Comparison of ENCODE assay signal across 8 cellular contexts in genomic region chr3:48465531-48466378, GRCh38. TPM values are rescaled to one million over a fixed set of nuclear protein-coding genes. Genes with fewer than 3 reads are reported as not detected.
DNase-seq lines count a peak whose midpoint lies in the region; ATAC-seq and TF ChIP-seq lines count a peak whose summit lies in the region.

No MANE protein-coding gene starts in this region.

- peak; percentile 65 for ATAC-seq in GM21737 (IDR thresholded peaks at IDR 0.05; ENCODE audit: unreplicated experiment)

- H3K4me3 ChIP-seq in neutrophil (ENCODE audit: low read depth in 1 of 2, low read length in 1 of 2) (peak overlapping the region; percentile 63 to 67), suprapubic skin (peak overlapping the region; percentile 61)

- peaks cover 49% of the 10 kb centered on the region for H3K36me3 ChIP-seq in KOPT-K1 (ENCODE audit: insufficient read depth, low read length)
- H3K36me3 ChIP-seq in neutrophil: peaks cover 59% of the 10 kb centered on the region
- H3K36me3 ChIP-seq in suprapubic skin: peaks cover 45% of the 10 kb centered on the region

- H3K27me3 Mint-ChIP-seq in activated naive CD4-positive, alpha-beta T cell treated with anti-CD3 and anti-CD28 coated beads, Interleukin-2, amount 50 U/mL, for 24 hours: no peaks in the 10 kb centered on the region

- peaks cover 54% of the 10 kb centered on the region for H3K4me1 Mint-ChIP-seq in activated naive CD4-positive, alpha-beta T cell treated with anti-CD3 and anti-CD28 coated beads, Interleukin-2, amount 50 U/mL, for 24 hours

- no peaks in the 10 kb centered on the region for H3K9me3 ChIP-seq in KOPT-K1 (ENCODE audit: insufficient read depth, low read length, poor library complexity, severe bottlenecking)
- no peaks in the 10 kb centered on the region for H3K9me3 ChIP-seq in neutrophil
- H3K9me3 ChIP-seq in suprapubic skin: no peaks in the 10 kb centered on the region

- H3K27me3 ChIP-seq in neutrophil (no peaks in the 10 kb centered on the region), suprapubic skin (no peaks in the 10 kb centered on the region)

- no peaks in the 10 kb centered on the region for H3K9me3 Mint-ChIP-seq in activated naive CD4-positive, alpha-beta T cell treated with anti-CD3 and anti-CD28 coated beads, Interleukin-2, amount 50 U/mL, for 24 hours

- H3K27ac ChIP-seq in KOPT-K1 (ENCODE audit: low read depth, low read length, poor library complexity, severe bottlenecking): peak overlapping the region; percentile 88
- peak overlapping the region; percentile 97 for H3K27ac ChIP-seq in neutrophil
- peak overlapping the region; percentile 97 for H3K27ac ChIP-seq in suprapubic skin

- H3K36me3 Mint-ChIP-seq in activated naive CD4-positive, alpha-beta T cell treated with anti-CD3 and anti-CD28 coated beads, Interleukin-2, amount 50 U/mL, for 24 hours: peaks cover 5% of the 10 kb centered on the region

- TF ChIP-seq CTCF in neutrophil (IDR thresholded peaks at IDR 0.05) (peak; percentile 61), suprapubic skin (IDR thresholded peaks at IDR 0.05) (peak; percentile 49 to 60)

- H3K27ac Mint-ChIP-seq in activated naive CD4-positive, alpha-beta T cell treated with anti-CD3 and anti-CD28 coated beads, Interleukin-2, amount 50 U/mL, for 24 hours: peak overlapping the region; percentile 95

- H3K4me1 ChIP-seq in neutrophil (ENCODE audit: control insufficient read depth in 1 of 2, insufficient read depth in 1 of 2, low read depth in 1 of 2, low read length in 1 of 2): peaks cover 36 to 37% of the 10 kb centered on the region in 2 experiments
- H3K4me1 ChIP-seq in suprapubic skin: peaks cover 55% of the 10 kb centered on the region

- DNase-seq in Daoy (ENCODE audit: low read depth): peak; percentile 98
- peak; percentile 94 for DNase-seq in SK-MEL-5 (ENCODE audit: low read depth, low spot score)
- peak; percentile 91 for DNase-seq in germinal center (ENCODE audit: low spot score)
- peak; percentile 99 for DNase-seq in suprapubic skin (ENCODE audit: low spot score in 2 of 2)

- 0% methylated on average over 4 of the region's 21 CpGs for WGBS in suprapubic skin

- no peak for TF ChIP-seq EP300 in suprapubic skin (IDR thresholded peaks at IDR 0.05)

- H3K4me3 Mint-ChIP-seq in activated naive CD4-positive, alpha-beta T cell treated with anti-CD3 and anti-CD28 coated beads, Interleukin-2, amount 50 U/mL, for 24 hours: peak overlapping the region; percentile 94

- peak; percentile 6 to 85 for TF ChIP-seq POLR2A in suprapubic skin (IDR thresholded peaks at IDR 0.05)

- in situ Hi-C loops in SK-MEL-5 (cut with HindIII; ENCODE audit: low pct_unique_long_range_greater_than_20kb, low sequenced_read_pairs): no loop called here

RNA-seq across cellular contexts. Expression of gene ATRIP, which starts 19.2 kb away (rescaled TPM):
- total RNA-seq in Daoy (2014; rRNA removed; shearing (Covaris generic)): 6.4 and 7.6 TPM in 2 replicates
- total RNA-seq in SK-MEL-5 (2014; rRNA removed; shearing (Covaris generic)): 5.5 and 7.7 TPM in 2 replicates
- 9.6 and 10.4 TPM in 2 replicates for polyA plus RNA-seq in SK-MEL-5 (2015; cell fraction: cytosol; rRNA removed)
- polyA plus RNA-seq in SK-MEL-5 (2015; cell fraction: nucleus; rRNA removed): 22.9 and 24.8 TPM in 2 replicates
- 10 to 100 TPM in 2 of 4 donors, 1 to 10 TPM in 2; 8.7 to 12.7 (median 10.2) TPM for total RNA-seq in suprapubic skin

RNA-seq across cellular contexts. Expression of gene TMA7, which starts 25.7 kb away (rescaled TPM):
- 444 and 464 TPM in 2 replicates for total RNA-seq in Daoy (2014; rRNA removed; shearing (Covaris generic))
- 412 and 439 TPM in 2 replicates for total RNA-seq in SK-MEL-5 (2014; rRNA removed; shearing (Covaris generic))
- 246 and 431 TPM in 2 replicates for polyA plus RNA-seq in SK-MEL-5 (2015; cell fraction: cytosol; rRNA removed)
- polyA plus RNA-seq in SK-MEL-5 (2015; cell fraction: nucleus; rRNA removed): 46.9 and 68.6 TPM in 2 replicates
- total RNA-seq in suprapubic skin: 100 to 1,000 TPM; 122 to 281 (median 190) TPM

RNA-seq across cellular contexts. Expression of gene CCDC51, which starts 25.8 kb away (rescaled TPM):
- 29.9 and 32.8 TPM in 2 replicates for total RNA-seq in Daoy (2014; rRNA removed; shearing (Covaris generic))
- total RNA-seq in SK-MEL-5 (2014; rRNA removed; shearing (Covaris generic)): 41.6 and 43.8 TPM in 2 replicates
- 43.9 and 45.9 TPM in 2 replicates for polyA plus RNA-seq in SK-MEL-5 (2015; cell fraction: cytosol; rRNA removed)
- polyA plus RNA-seq in SK-MEL-5 (2015; cell fraction: nucleus; rRNA removed): 14.8 and 17.1 TPM in 2 replicates
- 10 to 100 TPM in 3 of 4 donors, 1 to 10 TPM in 1; 6.4 to 18.7 (median 13.6) TPM for total RNA-seq in suprapubic skin

RNA-seq across cellular contexts. Expression of gene PLXNB1, which starts 35.9 kb away (rescaled TPM):
- total RNA-seq in Daoy (2014; rRNA removed; shearing (Covaris generic)): 11.3 and 11.5 TPM in 2 replicates
- 4.9 and 7.4 TPM in 2 replicates for total RNA-seq in SK-MEL-5 (2014; rRNA removed; shearing (Covaris generic))
- polyA plus RNA-seq in SK-MEL-5 (2015; cell fraction: cytosol; rRNA removed): 8.5 and 20.2 TPM in 2 replicates
- polyA plus RNA-seq in SK-MEL-5 (2015; cell fraction: nucleus; rRNA removed): 105 and 138 TPM in 2 replicates
- total RNA-seq in suprapubic skin: 100 to 1,000 TPM; 188 to 384 (median 220) TPM

RNA-seq across cellular contexts. Expression of gene SHISA5, which starts 38.2 kb away (rescaled TPM):
- 55.2 and 59.1 TPM in 2 replicates for total RNA-seq in Daoy (2014; rRNA removed; shearing (Covaris generic))
- 120 and 131 TPM in 2 replicates for total RNA-seq in SK-MEL-5 (2014; rRNA removed; shearing (Covaris generic))
- polyA plus RNA-seq in SK-MEL-5 (2015; cell fraction: cytosol; rRNA removed): 223 and 243 TPM in 2 replicates
- 37.2 and 40.6 TPM in 2 replicates for polyA plus RNA-seq in SK-MEL-5 (2015; cell fraction: nucleus; rRNA removed)
- 10 to 100 TPM; 60.1 to 98.0 (median 87.3) TPM for total RNA-seq in suprapubic skin

Comparison
In these comparisons a context has a peak if more than half of its experiments do, and no peak if none do; other contexts are left out.
1. Peak in every context shown above with its lines: DNase-seq, ATAC-seq, H3K4me3 ChIP-seq and H3K27ac ChIP-seq.